In genomic region chr18:72871091-72871490, GRCh38 we compare ENCODE assay signal across 16 cellular contexts. TPM values are rescaled to one million over a fixed set of nuclear protein-coding genes. Genes with fewer than 3 reads are reported as not detected.
DNase-seq lines count a peak whose midpoint lies in the region; ATAC-seq and TF ChIP-seq lines count a peak whose summit lies in the region.
"Had no signal": no experiment of that assay in that cellular context is flagged by ENCODE, and none has a peak within 500 bp of the region (broad histone marks: within the 10 kb centered on the region; RNA-seq: fewer than 3 reads in every experiment).

No MANE protein-coding gene starts in this region.

- H3K36me3 ChIP-seq in upper lobe of right lung: no peaks in the 10 kb centered on the region

- no peak overlapping the region for H3K4me3 ChIP-seq in upper lobe of right lung

- DNase-seq in NCI-H1694 treated with DMSO at 0.1 percent for 48 hours (lab: John Stamatoyannopoulos, UW): peak; percentile 25
- DNase-seq in NCI-H1694 (lab: John Stamatoyannopoulos, UW): no peak
- DNase-seq in NCI-H748 (lab: John Stamatoyannopoulos, UW; ENCODE audit: unreplicated experiment): peak; percentile 35
- peak; percentile 24 for DNase-seq in dedifferentiated amniotic fluid mesenchymal stem cell (ENCODE audit: extremely low spot score)
- DNase-seq in upper lobe of right lung: no peak
- no peak for DNase-seq in activated CD4-positive, alpha-beta T cell treated with anti-CD3 and anti-CD28 coated beads, Interleukin-2, amount 50 U/mL, for 4 hours
- no peak for DNase-seq in nucleus accumbens (lab: John Stamatoyannopoulos, UW)
- DNase-seq in NOMO-1 treated with DMSO at 0.1 percent for 48 hours (lab: John Stamatoyannopoulos, UW; ENCODE audit: unreplicated experiment): no peak
- DNase-seq: activated CD4-positive, alpha-beta T cell treated with anti-CD3 and anti-CD28 coated beads, Interleukin-2, amount 10 ng/mL, durations not matched to agents 24 days and 14 days; activated T-cell treated with anti-CD3 and anti-CD28 coated beads, Interleukin-2, amount 50 U/mL, for 1 hour; dorsolateral prefrontal cortex; NCI-H1048; occipital lobe; T-helper 1 cell had no signal

- H3K27me3 ChIP-seq in upper lobe of right lung: peaks cover 38% of the 10 kb centered on the region

- no peak overlapping the region for H3K27ac ChIP-seq in upper lobe of right lung

- H3K4me1 ChIP-seq in upper lobe of right lung: no peaks in the 10 kb centered on the region

- ATAC-seq in upper lobe of right lung: peak; percentile 10
- ATAC-seq: Panc1 had no signal

- no peaks in the 10 kb centered on the region for H3K9me3 ChIP-seq in upper lobe of right lung

- TF ChIP-seq CTCF in upper lobe of right lung (IDR thresholded peaks at IDR 0.05): no peak

- intact Hi-C loops in upper lobe of right lung (cut with DNase I): no loop called here

RNA-seq across cellular contexts. Expression of gene NETO1, which starts 3.3 kb away (rescaled TPM):
- not detected for total RNA-seq in upper lobe of right lung
- total RNA-seq: activated CD4-positive, alpha-beta T cell treated with anti-CD3 and anti-CD28 coated beads, Interleukin-2, amount 10 ng/mL, durations not matched to agents 24 days and 14 days; skeletal muscle tissue had no signal

Comparison
In these comparisons a context has a peak if more than half of its experiments do, and no peak if none do; other contexts are left out.
1. DNase-seq: peak in NCI-H1694 treated with DMSO at 0.1 percent for 48 hours (single experiment), NCI-H748 (single experiment) and dedifferentiated amniotic fluid mesenchymal stem cell (single experiment); none in NCI-H1694 (single experiment), upper lobe of right lung (single experiment), activated CD4-positive, alpha-beta T cell treated with anti-CD3 and anti-CD28 coated beads, Interleukin-2, amount 50 U/mL, for 4 hours (0 of 2), nucleus accumbens (0 of 56) and NOMO-1 treated with DMSO at 0.1 percent for 48 hours (single experiment).